ENCODE assay signal across 27 cellular contexts in the genomic region with DNA sequence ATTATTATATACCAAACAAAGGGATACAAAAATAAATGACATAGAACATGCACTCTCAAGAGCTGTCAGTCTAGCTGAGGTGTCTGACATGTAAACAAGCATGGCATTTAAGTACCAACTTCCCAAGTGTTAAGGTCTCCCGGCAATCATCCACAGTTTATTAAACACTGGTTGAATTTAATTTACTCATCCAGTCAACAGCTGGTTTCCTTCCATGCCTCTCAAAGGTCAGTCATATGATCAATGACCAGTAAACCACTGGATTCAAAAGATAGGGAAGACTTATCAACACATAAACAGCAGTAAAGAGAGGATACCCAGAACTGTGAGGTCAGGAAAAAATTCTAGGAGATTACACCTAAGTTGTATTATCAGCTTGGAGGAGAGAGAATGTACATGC.
A peak's percentile ranks its signal among the peaks of the same experiment; 100 is the strongest.
DNase-seq lines count a peak whose midpoint lies in the region; ATAC-seq, FAIRE-seq and TF ChIP-seq lines count a peak whose summit lies in the region.
"Had no signal": no experiment of that assay in that cellular context is flagged by ENCODE, and none has a peak within 500 bp of the region (broad histone marks: within the 10 kb centered on the region; RNA-seq: fewer than 3 reads in every experiment).

No MANE protein-coding gene starts in this region.

- no peak for DNase-seq in A549 (ENCODE audit: low read depth in 1 of 2, low spot score in 1 of 2)
- peak; percentile 53 for DNase-seq in HCEC 1CT
- DNase-seq in WTC11 (ENCODE audit: low spot score): no peak
- DNase-seq in heart right ventricle: no peak
- DNase-seq in vagina (ENCODE audit: extremely low spot score in 2 of 2): no peak
- no peak for DNase-seq in esophagus muscularis mucosa (ENCODE audit: extremely low spot score)
- no peak for DNase-seq in lower leg skin (ENCODE audit: low spot score in 2 of 2)
- DNase-seq: activated CD4-positive, alpha-beta T cell treated with anti-CD3 and anti-CD28 coated beads for 1 hour; activated CD8-positive, alpha-beta T cell treated with anti-CD3 and anti-CD28 coated beads, Interleukin-2, amount 10 ng/mL, durations not matched to agents 7 days and 5 days; activated effector memory CD4-positive, alpha-beta T cell treated with Interleukin-2 at 50 U/mL for 16 hours; activated naive CD8-positive, alpha-beta T cell treated with anti-CD3 and anti-CD28 coated beads for 36 hours; activated T-cell treated with anti-CD3 and anti-CD28 coated beads for 4 hours; effector CD4-positive, alpha-beta T cell; gastrocnemius medialis; KG1; NCI-H1694 treated with DMSO at 0.1 percent for 48 hours; NCI-H82; posterior cingulate gyrus; SHP77 treated with DMSO at 0.1 percent for 48 hours; sigmoid colon; stomach; SW 1271; transverse colon had no signal

- H3K4me1 Mint-ChIP-seq in WTC11: peaks cover 49% of the 10 kb centered on the region

- WGBS in A549 (ENCODE audit: missing lambda C conversion rate): 79% methylated on average over 1 of the region's 1 CpG
- 44% methylated on average over 1 of the region's 1 CpG for WGBS in heart right ventricle, 2 donors
- 83% methylated on average over 1 of the region's 1 CpG for WGBS in esophagus muscularis mucosa
- 79 to 85% methylated on average over 1 of the region's 1 CpG for WGBS in lower leg skin, 2 donors

- no peak overlapping the region for H3K27ac ChIP-seq in A549
- peak overlapping the region in 6 of 10 donors; percentile 23 to 58 (median 42) for H3K27ac ChIP-seq in heart right ventricle
- no peak overlapping the region for H3K27ac ChIP-seq in vagina
- H3K27ac ChIP-seq in esophagus muscularis mucosa (replicated peaks in 1 of 4): no peak overlapping the region
- H3K27ac ChIP-seq: epithelial cell of prostate, gastrocnemius medialis, sigmoid colon, stomach, transverse colon had no signal

- no peaks in the 10 kb centered on the region for H3K27me3 ChIP-seq in heart right ventricle
- no peaks in the 10 kb centered on the region for H3K27me3 ChIP-seq in vagina
- H3K27me3 ChIP-seq in esophagus muscularis mucosa: no peaks in the 10 kb centered on the region
- H3K27me3 ChIP-seq: gastrocnemius medialis, sigmoid colon, stomach, transverse colon had no signal

- H3K27me3 Mint-ChIP-seq in WTC11 (ENCODE audit: low read depth): no peaks in the 10 kb centered on the region
- H3K27me3 Mint-ChIP-seq: activated naive CD8-positive, alpha-beta T cell treated with anti-CD3 and anti-CD28 coated beads for 36 hours had no signal

- H3K4me1 ChIP-seq in A549 (peaks cover 26% of the 10 kb centered on the region), heart right ventricle (peaks cover 3 to 23% (median 10%) of the 10 kb centered on the region in 9 donors), vagina (no peaks in the 10 kb centered on the region), esophagus muscularis mucosa (no peaks in the 10 kb centered on the region)
- H3K4me1 ChIP-seq: gastrocnemius medialis had no signal

- no peak for TF ChIP-seq EP300 in A549 (IDR thresholded peaks at IDR 0.05)
- no peak for TF ChIP-seq EP300 in esophagus muscularis mucosa (IDR thresholded peaks at IDR 0.05)

- intact Hi-C loops in heart right ventricle (cut with DNase I) (loop anchor here in 2 of 10 donors (5.0 to 10.0 kb wide), 2 partner anchors 404 to 442 kb away; no protein-coding TSS in a partner anchor), vagina (cut with DNase I) (no loop called here), esophagus muscularis mucosa (cut with DNase I) (no loop called here), lower leg skin (cut with DNase I; ENCODE audit: low total_unique reads) (no loop called here)

- H3K9me3 ChIP-seq in A549: no peaks in the 10 kb centered on the region
- H3K9me3 ChIP-seq in heart right ventricle: no peaks in the 10 kb centered on the region
- H3K9me3 ChIP-seq in vagina: no peaks in the 10 kb centered on the region
- H3K9me3 ChIP-seq in esophagus muscularis mucosa: no peaks in the 10 kb centered on the region
- H3K9me3 ChIP-seq: gastrocnemius medialis, sigmoid colon, stomach, transverse colon had no signal

- peaks cover 0 to 14% (median 0%) of the 10 kb centered on the region in 9 donors for H3K36me3 ChIP-seq in heart right ventricle
- H3K36me3 ChIP-seq in vagina: peaks cover 0 to 7% of the 10 kb centered on the region in 2 donors
- peaks cover 0 to 11% (median 1%) of the 10 kb centered on the region in 4 donors for H3K36me3 ChIP-seq in esophagus muscularis mucosa

- TF ChIP-seq CTCF in A549 (IDR thresholded peaks at IDR 0.05): no peak
- no peak for TF ChIP-seq CTCF in WTC11 (IDR thresholded peaks at IDR 0.05)
- TF ChIP-seq CTCF in heart right ventricle (IDR thresholded peaks at IDR 0.05): no peak
- TF ChIP-seq CTCF in vagina (IDR thresholded peaks at IDR 0.05): no peak
- no peak for TF ChIP-seq CTCF in esophagus muscularis mucosa (IDR thresholded peaks at IDR 0.05)
- TF ChIP-seq CTCF in lower leg skin (IDR thresholded peaks at IDR 0.05): no peak

- POLR2A ChIA-PET in A549 (lab: Yijun Ruan, JAX): no interaction called here
- POLR2A ChIA-PET in WTC11 (lab: Charles Lee): no interaction called here

- H3K9me3 Mint-ChIP-seq in WTC11: no peaks in the 10 kb centered on the region
- H3K9me3 Mint-ChIP-seq: activated naive CD8-positive, alpha-beta T cell treated with anti-CD3 and anti-CD28 coated beads for 36 hours; neural crest cell had no signal

- H3K36me3 Mint-ChIP-seq in WTC11: peaks cover 1% of the 10 kb centered on the region; the same call in 1 of the 2 replicates

- H3K27ac Mint-ChIP-seq in WTC11: peak overlapping the region; percentile 52
- H3K27ac Mint-ChIP-seq: activated CD8-positive, alpha-beta T cell treated with anti-CD3 and anti-CD28 coated beads, Interleukin-2, amount 10 ng/mL, durations not matched to agents 7 days and 5 days; activated naive CD8-positive, alpha-beta T cell treated with anti-CD3 and anti-CD28 coated beads for 36 hours had no signal

- ATAC-seq in A549 (no peak), WTC11 (no peak), heart right ventricle (peak in 6 of 8 donors; percentile 69 to 90 (median 83)), GM21717 (IDR thresholded peaks at IDR 0.05; ENCODE audit: unreplicated experiment) (no peak)
- ATAC-seq: activated CD8-positive, alpha-beta T cell treated with anti-CD3 and anti-CD28 coated beads, Interleukin-2, amount 10 ng/mL, durations not matched to agents 7 days and 5 days; gastrocnemius medialis had no signal

- H3K4me3 Mint-ChIP-seq in WTC11: no peak overlapping the region
- H3K4me3 Mint-ChIP-seq: activated CD8-positive, alpha-beta T cell treated with anti-CD3 and anti-CD28 coated beads, Interleukin-2, amount 10 ng/mL, durations not matched to agents 7 days and 5 days; activated naive CD8-positive, alpha-beta T cell treated with anti-CD3 and anti-CD28 coated beads for 36 hours; neural crest cell had no signal

- CTCF ChIA-PET in A549 (lab: Yijun Ruan, JAX): no interaction called here
- CTCF ChIA-PET in WTC11 (lab: Charles Lee): no interaction called here

- TF ChIP-seq POLR2A in A549 (IDR thresholded peaks at IDR 0.05; ENCODE audit: low read length): no peak
- no peak for TF ChIP-seq POLR2A in vagina (IDR thresholded peaks at IDR 0.05)
- TF ChIP-seq POLR2A in esophagus muscularis mucosa (IDR thresholded peaks at IDR 0.05; ENCODE audit: low read depth): no peak
- no peak for TF ChIP-seq POLR2A in lower leg skin (IDR thresholded peaks at IDR 0.05)

- H3K4me2 ChIP-seq in A549: no peak overlapping the region

- H3K4me3 ChIP-seq in A549 (no peak overlapping the region), heart right ventricle (no peak overlapping the region), vagina (no peak overlapping the region), esophagus muscularis mucosa (no peak overlapping the region), lower leg skin (ENCODE audit: low read depth, poor library complexity, severe bottlenecking) (no peak overlapping the region)
- H3K4me3 ChIP-seq: gastrocnemius medialis, sigmoid colon, stomach, transverse colon had no signal

- TF ChIP-seq RAD21 in A549 (conservative IDR thresholded peaks at IDR 0.05 in 1 of 2, IDR thresholded peaks at IDR 0.05 in 1 of 2): no peak

- peak; percentile 67 for FAIRE-seq in A549 (lab: Jason Lieb, UNC)
- FAIRE-seq: keratinocyte had no signal

TF ChIP-seq in A549, 52 proteins besides CTCF, POLR2A, EP300 and RAD21 (continues in another document):
- no peak for TF ChIP-seq FOSB (CRISPR knock-in tag; IDR thresholded peaks at IDR 0.05)
- TF ChIP-seq HEYL (CRISPR knock-in tag; IDR thresholded peaks at IDR 0.05): no peak
- TF ChIP-seq, protein P1, sequence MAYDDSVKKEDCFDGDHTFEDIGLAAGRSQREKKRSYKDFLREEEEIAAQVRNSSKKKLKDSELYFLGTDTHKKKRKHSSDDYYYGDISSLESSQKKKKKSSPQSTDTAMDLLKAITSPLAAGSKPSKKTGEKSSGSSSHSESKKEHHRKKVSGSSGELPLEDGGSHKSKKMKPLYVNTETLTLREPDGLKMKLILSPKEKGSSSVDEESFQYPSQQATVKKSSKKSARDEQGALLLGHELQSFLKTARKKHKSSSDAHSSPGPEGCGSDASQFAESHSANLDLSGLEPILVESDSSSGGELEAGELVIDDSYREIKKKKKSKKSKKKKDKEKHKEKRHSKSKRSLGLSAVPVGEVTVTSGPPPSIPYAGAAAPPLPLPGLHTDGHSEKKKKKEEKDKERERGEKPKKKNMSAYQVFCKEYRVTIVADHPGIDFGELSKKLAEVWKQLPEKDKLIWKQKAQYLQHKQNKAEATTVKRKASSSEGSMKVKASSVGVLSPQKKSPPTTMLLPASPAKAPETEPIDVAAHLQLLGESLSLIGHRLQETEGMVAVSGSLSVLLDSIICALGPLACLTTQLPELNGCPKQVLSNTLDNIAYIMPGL (CRISPR knock-in tag; IDR thresholded peaks at IDR 0.05; ENCODE audit: borderline replicate concordance): no peak
- no peak for TF ChIP-seq RNF2 (IDR thresholded peaks at IDR 0.05; ENCODE audit: borderline replicate concordance, low read depth)

Comparison
In these comparisons a context has a peak if more than half of its experiments do, and no peak if none do; other contexts are left out.
1. ATAC-seq: peak in heart right ventricle (6 of 8); none in A549 (0 of 2), WTC11 (single experiment) and GM21717 (single experiment).
2. H3K27ac ChIP-seq: peak in heart right ventricle (6 of 10); none in A549 (0 of 2), vagina (single experiment) and esophagus muscularis mucosa (0 of 4).